In genomic region chr2:219995409-219995808, GRCh38 we compare ENCODE assay signal across 21 cellular contexts.
"Had no signal": no experiment of that assay in that cellular context is flagged by ENCODE, and none has a peak within 500 bp of the region (broad histone marks: within the 10 kb centered on the region; RNA-seq: fewer than 3 reads in every experiment).

No MANE protein-coding gene starts in this region.

- H3K9ac ChIP-seq: parathyroid adenoma had no signal

- H3K36me3 ChIP-seq: gastrocnemius medialis, heart left ventricle, lower lobe of right lung, neutrophil, right lobe of liver, thoracic aorta, transverse colon, upper lobe of right lung, uterus had no signal

- H3K4me2 ChIP-seq: hepatocyte had no signal

- H2AFZ ChIP-seq: hepatocyte, parathyroid adenoma had no signal

- DNase-seq: cortex of kidney; foreskin fibroblast; gastrocnemius medialis; heart left ventricle; left colon; left ventricle myocardium superior; lower lobe of right lung; mucosa of descending colon; naive B cell; right lobe of liver; small intestine; stimulated activated CD4-positive, alpha-beta T cell treated with anti-CD3 and anti-CD28 coated beads, Interleukin-15, amount 100 ng/mL, for 24 hours; stimulated activated CD4-positive, alpha-beta T cell treated with anti-CD3 and anti-CD28 coated beads, Interleukin-2, amount 100 ng/mL, for 48 hours; stimulated activated naive B cell treated with anti-CD40 and anti-IgM and Interleukin-4, amounts not matched to agents 10 μg/mL and 1 μg/mL and 100 μg/mL, for 72 hours; transverse colon; upper lobe of right lung; uterus had no signal

- H3K27me3 ChIP-seq: gastrocnemius medialis, heart left ventricle, hepatocyte, neutrophil, right lobe of liver, transverse colon, upper lobe of right lung, uterus had no signal

- H3K4me3 ChIP-seq: gastrocnemius medialis, heart left ventricle, hepatocyte, lower lobe of right lung, mucosa of descending colon, right lobe of liver, thoracic aorta, transverse colon, upper lobe of right lung, uterus had no signal

- H3K27ac ChIP-seq: gastrocnemius medialis, heart left ventricle, hepatocyte, lower lobe of right lung, neutrophil, parathyroid adenoma, right lobe of liver, thoracic aorta, transverse colon, upper lobe of right lung, uterus had no signal

- H3K9me3 ChIP-seq: gastrocnemius medialis, heart left ventricle, lower lobe of right lung, mucosa of descending colon, neutrophil, right lobe of liver, thoracic aorta, transverse colon, upper lobe of right lung, uterus had no signal

- H3K4me1 ChIP-seq: gastrocnemius medialis, lower lobe of right lung, parathyroid adenoma, right lobe of liver, transverse colon, upper lobe of right lung, uterus had no signal
